In genomic region chr7:27433581-27433980, GRCh38 we compare ENCODE assay signal across 22 cellular contexts.
DNase-seq lines count a peak whose midpoint lies in the region; ATAC-seq, FAIRE-seq and TF ChIP-seq lines count a peak whose summit lies in the region.
"Had no signal": no experiment of that assay in that cellular context is flagged by ENCODE, and none has a peak within 500 bp of the region (broad histone marks: within the 10 kb centered on the region; RNA-seq: fewer than 3 reads in every experiment).

No MANE protein-coding gene starts in this region.

- no peaks in the 10 kb centered on the region for H3K79me2 ChIP-seq in H9 (ENCODE audit: insufficient read depth, low read length)
- H3K79me2 ChIP-seq in H1 (ENCODE audit: control insufficient read depth in 1 of 2, insufficient read depth in 2 of 2, low read length in 2 of 2), result no peaks in the 10 kb centered on the region

- no peaks in the 10 kb centered on the region for H3K27me3 ChIP-seq in H9 (ENCODE audit: insufficient read depth, low read length)
- no peaks in the 10 kb centered on the region for H3K27me3 ChIP-seq in HUES64 (ENCODE audit: insufficient read depth, low read length)
- no peaks in the 10 kb centered on the region for H3K27me3 ChIP-seq in H1 (replicated peaks in 1 of 4; ENCODE audit: control insufficient read depth in 3 of 4, extremely low read depth in 1 of 4, insufficient read depth in 3 of 4, low read length in 3 of 4)
- H3K27me3 ChIP-seq: BLaER1 treated with 17β-estradiol and CSF1 and Interleukin-3, amounts not matched to agents 10 nM and 100 nM had no signal

- TF ChIP-seq RAD21 in H1 (IDR thresholded peaks at IDR 0.05 in 1 of 2, conservative IDR thresholded peaks at IDR 0.05 in 1 of 2; ENCODE audit: low read depth in 2 of 2, low read length in 2 of 2), result no peak

- H3K23ac ChIP-seq in H9 (ENCODE audit: insufficient read length, low read depth, low read length) (no peak overlapping the region), H1 (ENCODE audit: insufficient read length) (no peak overlapping the region)

- no peak for TF ChIP-seq CTCF in H9 (conservative IDR thresholded peaks at IDR 0.05)
- no peak for TF ChIP-seq CTCF in H1 (IDR thresholded peaks at IDR 0.05; ENCODE audit: control extremely low read depth in 1 of 3, insufficient read depth in 1 of 3, low read depth in 1 of 3, low read length in 3 of 3)

- peaks cover 10% of the 10 kb centered on the region; the same call in 1 of the 2 replicates for H3K4me1 ChIP-seq in H9 (ENCODE audit: insufficient read depth, low read length)
- H3K4me1 ChIP-seq in HUES64 (ENCODE audit: insufficient read depth, low read length), result peaks cover 18% of the 10 kb centered on the region
- peaks cover 0 to 14% (median 10%) of the 10 kb centered on the region in 4 experiments for H3K4me1 ChIP-seq in H1 (replicated peaks in 1 of 4; ENCODE audit: control insufficient read depth in 3 of 4, insufficient read depth in 4 of 4, low read length in 3 of 4)

- H3T11ph ChIP-seq in H9 (ENCODE audit: low read length), result no peak overlapping the region

- TF ChIP-seq POLR2A in H1 (IDR thresholded peaks at IDR 0.05; ENCODE audit: control extremely low read depth in 1 of 2, low read depth in 2 of 2, low read length in 2 of 2), result no peak

- POLR2A ChIA-PET in H1 (lab: Charles Lee; ENCODE audit: partially characterized antibody), result interaction anchor here (0.6 kb wide), 1 partner anchor 119 kb away, joined by 3 read pairs; no protein-coding TSS in a partner anchor
- POLR2A ChIA-PET in HEK293T (lab: Yijun Ruan, JAX), result no interaction called here

- H2BK15ac ChIP-seq in H9 (ENCODE audit: low read depth, low read length) (no peak overlapping the region), H1 (ENCODE audit: low read length) (no peak overlapping the region)

- WGBS in H9 (ENCODE audit: extremely low coverage, insufficient read length, low lambda C conversion rate), result no CpG with 5 or more reads among the region's 1 CpG
- 14% methylated on average over 1 of the region's 1 CpG for WGBS in HUES64
- WGBS in H1 (ENCODE audit: extremely low coverage in 1 of 2, insufficient coverage in 1 of 2, insufficient read length in 1 of 2, insufficient replicate concordance in 2 of 2, low coverage in 1 of 2, low lambda C conversion rate in 2 of 2, missing lambda C conversion rate in 1 of 2), 2 experiments, result 13% methylated on average over 1 of the region's 1 CpG; no CpG with 5 or more reads in 1 of the 2 experiments

- peaks cover 42 to 47% of the 10 kb centered on the region in 2 experiments for H3K4me1 Mint-ChIP-seq in H9
- H3K4me1 Mint-ChIP-seq in activated naive CD4-positive, alpha-beta T cell treated with anti-CD3 and anti-CD28 coated beads, Interleukin-2, amount 10 ng/mL, durations not matched to agents 7 days and 5 days, result no peaks in the 10 kb centered on the region

- FAIRE-seq in H1 (lab: Jason Lieb, UNC), result peak; percentile 39
- FAIRE-seq: GM12892, GM18507, HepG2 had no signal

- peaks cover 3% of the 10 kb centered on the region; the same call in 1 of the 2 replicates for H3K27me3 Mint-ChIP-seq in H9 (ENCODE audit: low read depth)
- H3K27me3 Mint-ChIP-seq in activated naive CD4-positive, alpha-beta T cell treated with anti-CD3 and anti-CD28 coated beads, Interleukin-2, amount 10 ng/mL, durations not matched to agents 7 days and 5 days, result peaks cover 3% of the 10 kb centered on the region

- CTCF ChIA-PET in H1 (lab: Charles Lee; ENCODE audit: partially characterized antibody) (interaction anchor here (1.2 to 2.5 kb wide), 4 partner anchors 12 to 210 kb away, joined by 3 to 7 read pairs (median 4); no protein-coding TSS in a partner anchor), HEK293T (lab: Yijun Ruan, JAX) (no interaction called here)
- CTCF ChIA-PET in activated naive CD4-positive, alpha-beta T cell treated with anti-CD3 and anti-CD28 coated beads, Interleukin-2, amount 10 ng/mL, durations not matched to agents 7 days and 5 days (lab: Charles Lee), result no interaction called here

- H3K9me3 Mint-ChIP-seq in H9, result no peaks in the 10 kb centered on the region
- H3K9me3 Mint-ChIP-seq in activated naive CD4-positive, alpha-beta T cell treated with anti-CD3 and anti-CD28 coated beads, Interleukin-2, amount 10 ng/mL, durations not matched to agents 7 days and 5 days, result no peaks in the 10 kb centered on the region
- H3K9me3 Mint-ChIP-seq: CD8-positive, alpha-beta T cell; IgD-negative memory B cell had no signal

- no peak for DNase-seq in H9
- DNase-seq in H1 (ENCODE audit: low read depth in 1 of 2, low spot score in 2 of 2), result no peak
- DNase-seq in activated naive CD4-positive, alpha-beta T cell treated with anti-CD3 and anti-CD28 coated beads, Interleukin-2, amount 10 ng/mL, durations not matched to agents 7 days and 5 days, result no peak
- no peak for DNase-seq in HEK293T (ENCODE audit: extremely low spot score)
- DNase-seq: Calu3; CD8-positive, alpha-beta T cell; DMS 273 treated with DMSO at 0.1 percent for 48 hours; DMS53; DND-41; EL; GM23248; H7; KBM-7 had no signal

- H3K27ac Mint-ChIP-seq in H9, result peak overlapping the region in 2 of 3 experiments; percentile 72 to 78; a peak in 3 of 7 replicates
- H3K27ac Mint-ChIP-seq in activated naive CD4-positive, alpha-beta T cell treated with anti-CD3 and anti-CD28 coated beads, Interleukin-2, amount 10 ng/mL, durations not matched to agents 7 days and 5 days, result no peak overlapping the region
- H3K27ac Mint-ChIP-seq: B cell; CD8-positive, alpha-beta T cell; IgD-negative memory B cell had no signal

- no peak overlapping the region; a peak in 1 of 5 replicates for H3K4me3 Mint-ChIP-seq in H9
- no peak overlapping the region for H3K4me3 Mint-ChIP-seq in activated naive CD4-positive, alpha-beta T cell treated with anti-CD3 and anti-CD28 coated beads, Interleukin-2, amount 10 ng/mL, durations not matched to agents 7 days and 5 days
- H3K4me3 Mint-ChIP-seq: B cell; CD8-positive, alpha-beta T cell; IgD-negative memory B cell had no signal

- H2AFZ ChIP-seq in H9 (ENCODE audit: low read length), result no peak overlapping the region
- H2AFZ ChIP-seq in H1 (ENCODE audit: low read length), result no peak overlapping the region
- H2AFZ ChIP-seq: GM23248 had no signal

- H4K8ac ChIP-seq in H9 (replicated peaks; ENCODE audit: insufficient read length, low read depth, low read length) (no peak overlapping the region), H1 (ENCODE audit: extremely low read depth, insufficient read depth, low read length) (no peak overlapping the region)

- H3K23me2 ChIP-seq in H9 (ENCODE audit: insufficient read length, low read depth, low read length, poor library complexity, severe bottlenecking) (no peaks in the 10 kb centered on the region), H1 (ENCODE audit: low read depth, low read length) (no peaks in the 10 kb centered on the region)

- no peak overlapping the region for H2BK12ac ChIP-seq in H9 (ENCODE audit: insufficient read length, low read depth, low read length)
- 0 out of 2 replicates have a peak overlapping the region, but pooled peaks have one; percentile 55 for H2BK12ac ChIP-seq in H1 (ENCODE audit: low read depth, low read length)

- no peak overlapping the region for H2BK5ac ChIP-seq in H9 (ENCODE audit: insufficient read length, low read length)
- H2BK5ac ChIP-seq in H1 (ENCODE audit: low read depth, low read length), result no peak overlapping the region

- H3K36me3 ChIP-seq in HUES64 (ENCODE audit: insufficient read depth, low read length) (no peaks in the 10 kb centered on the region), H1 (ENCODE audit: control insufficient read depth in 2 of 4, insufficient read depth in 4 of 4, low read length in 3 of 4) (no peaks in the 10 kb centered on the region)
- H3K36me3 ChIP-seq: BLaER1 treated with 17β-estradiol and CSF1 and Interleukin-3, amounts not matched to agents 10 nM and 100 nM had no signal

- H4K91ac ChIP-seq in H9 (ENCODE audit: insufficient read length, low read depth, low read length) (no peak overlapping the region), H1 (replicated peaks; ENCODE audit: insufficient read length, low read length) (no peak overlapping the region)

- no peak for TF ChIP-seq EP300 in H1 (IDR thresholded peaks at IDR 0.05; ENCODE audit: borderline replicate concordance in 1 of 2, low read depth in 2 of 2, low read length in 2 of 2)

- H3K18ac ChIP-seq in H9 (ENCODE audit: insufficient read length, low read depth, low read length), result no peak overlapping the region
- no peak overlapping the region for H3K18ac ChIP-seq in H1 (ENCODE audit: extremely low read depth, low read length)

- H2BK20ac ChIP-seq in H9 (ENCODE audit: low read depth, low read length, poor library complexity, severe bottlenecking) (no peak overlapping the region), H1 (ENCODE audit: low read length) (no peak overlapping the region)

- no peak overlapping the region for H3K27ac ChIP-seq in H9 (ENCODE audit: insufficient read length, low read depth, low read length)
- peak overlapping the region; percentile 67; the same call in 1 of the 2 replicates for H3K27ac ChIP-seq in HUES64 (ENCODE audit: low read depth, low read length)
- no peak overlapping the region for H3K27ac ChIP-seq in H1 (ENCODE audit: low read depth, low read length)
- H3K27ac ChIP-seq: BLaER1 treated with 17β-estradiol and CSF1 and Interleukin-3, amounts not matched to agents 10 nM and 100 nM; GM23248; HL-60 had no signal

- H3K4ac ChIP-seq in H9 (ENCODE audit: low read depth, low read length), result no peak overlapping the region
- peak overlapping the region; percentile 48 for H3K4ac ChIP-seq in H1 (replicated peaks; ENCODE audit: insufficient read length, low read depth, low read length)

- no peak for ATAC-seq in HG02852 (IDR thresholded peaks at IDR 0.05; ENCODE audit: unreplicated experiment)
- ATAC-seq: CD8-positive, alpha-beta T cell; HepG2 had no signal

- H3K4me2 ChIP-seq in H9 (ENCODE audit: insufficient read depth, insufficient read length, low read length) (no peak overlapping the region), H1 (ENCODE audit: insufficient read depth in 1 of 2, low read depth in 2 of 2, low read length in 2 of 2) (peak overlapping the region; percentile 3 to 12; a peak in 1 of 4 replicates)

- H3K79me1 ChIP-seq in H9 (ENCODE audit: insufficient read depth, low read depth, low read length, poor library complexity, severe bottlenecking) (no peaks in the 10 kb centered on the region), H1 (ENCODE audit: low read depth, low read length) (no peaks in the 10 kb centered on the region)

- H3K36me3 Mint-ChIP-seq in H9 (ENCODE audit: insufficient read depth in 1 of 3, low read depth in 3 of 3), result no peaks in the 10 kb centered on the region; a peak in 1 of 7 replicates
- H3K36me3 Mint-ChIP-seq in activated naive CD4-positive, alpha-beta T cell treated with anti-CD3 and anti-CD28 coated beads, Interleukin-2, amount 10 ng/mL, durations not matched to agents 7 days and 5 days, result no peaks in the 10 kb centered on the region
- H3K36me3 Mint-ChIP-seq: CD8-positive, alpha-beta T cell; IgD-negative memory B cell had no signal

- H2BK120ac ChIP-seq in H9 (ENCODE audit: low read depth, low read length, poor library complexity, severe bottlenecking) (no peak overlapping the region), H1 (replicated peaks; ENCODE audit: low read depth, low read length) (no peak overlapping the region)

- no peak overlapping the region for H3K56ac ChIP-seq in H9 (ENCODE audit: insufficient read length, low read depth, low read length)
- H3K56ac ChIP-seq in H1 (replicated peaks; ENCODE audit: insufficient read length, low read depth, low read length), result no peak overlapping the region

- H3K9ac ChIP-seq in H9 (ENCODE audit: extremely low read depth, insufficient read length, low read length) (no peak overlapping the region), HUES64 (ENCODE audit: low read depth, low read length) (0 out of 2 replicates have a peak overlapping the region, but pooled peaks have one; percentile 17), H1 (replicated peaks in 1 of 4; ENCODE audit: extremely low read depth in 1 of 4, low read depth in 3 of 4, low read length in 3 of 4) (no peak overlapping the region)
- H3K9ac ChIP-seq: BLaER1 treated with 17β-estradiol and CSF1 and Interleukin-3, amounts not matched to agents 10 nM and 100 nM; GM23248 had no signal

- H4K5ac ChIP-seq in H9 (ENCODE audit: insufficient read length, low read depth, low read length), result no peak overlapping the region
- no peak overlapping the region for H4K5ac ChIP-seq in H1 (ENCODE audit: insufficient read length, low read depth, low read length)

- H3K4me3 ChIP-seq in HUES64 (ENCODE audit: low read length), result no peak overlapping the region
- H3K4me3 ChIP-seq in H1 (ENCODE audit: extremely low read depth in 1 of 4, insufficient read depth in 2 of 4, low read depth in 3 of 4, low read length in 4 of 4), result peak overlapping the region in 1 of 4 experiments; percentile 6; a peak in 1 of 8 replicates
- H3K4me3 ChIP-seq: BLaER1 treated with 17β-estradiol and CSF1 and Interleukin-3, amounts not matched to agents 10 nM and 100 nM; GM23248 had no signal

- H2AK5ac ChIP-seq in H9 (ENCODE audit: insufficient read length, low read length) (no peak overlapping the region), H1 (ENCODE audit: low read depth, low read length) (no peak overlapping the region)

- H4K20me1 ChIP-seq in H9 (ENCODE audit: control insufficient read depth, insufficient read depth, insufficient read length) (no peaks in the 10 kb centered on the region), H1 (replicated peaks in 1 of 2; ENCODE audit: control insufficient read depth in 1 of 2, insufficient read depth in 2 of 2, low read length in 2 of 2) (no peaks in the 10 kb centered on the region)
- H4K20me1 ChIP-seq: BLaER1 treated with 17β-estradiol and CSF1 and Interleukin-3, amounts not matched to agents 10 nM and 100 nM had no signal

- no peak overlapping the region for H3K14ac ChIP-seq in H9 (ENCODE audit: insufficient read depth, low read length)
- H3K14ac ChIP-seq in H1 (ENCODE audit: insufficient read length), result no peak overlapping the region

- H3K9me3 ChIP-seq in H9 (ENCODE audit: control insufficient read depth, low read depth, low read length) (no peaks in the 10 kb centered on the region), HUES64 (ENCODE audit: insufficient read depth, low read depth, low read length) (no peaks in the 10 kb centered on the region), H1 (ENCODE audit: insufficient read depth in 2 of 2, low read depth in 1 of 2, low read length in 1 of 2) (no peaks in the 10 kb centered on the region)
- H3K9me3 ChIP-seq: BLaER1 treated with 17β-estradiol and CSF1 and Interleukin-3, amounts not matched to agents 10 nM and 100 nM had no signal
